Comparison of ENCODE assay signal across 8 cellular contexts in genomic region chr2:133886735-133887675, GRCh38.
DNase-seq lines count a peak whose midpoint lies in the region; ATAC-seq, FAIRE-seq and TF ChIP-seq lines count a peak whose summit lies in the region.

No MANE protein-coding gene starts in this region.

- ATAC-seq in K562 (peak; percentile 94), HG02870 (IDR thresholded peaks at IDR 0.05; ENCODE audit: unreplicated experiment) (no peak)

- no peak overlapping the region for H3K4me2 ChIP-seq in K562 (ENCODE audit: insufficient read depth, low read length)

- peak; percentile 60 to 69 for TF ChIP-seq RAD21 in K562 (CRISPR knock-in tag; conservative IDR thresholded peaks at IDR 0.05 in 1 of 2, IDR thresholded peaks at IDR 0.05 in 1 of 2)

- no peaks in the 10 kb centered on the region for H3K4me1 ChIP-seq in K562 (replicated peaks in 1 of 2; ENCODE audit: control insufficient read depth in 2 of 2, insufficient read depth in 2 of 2, low read length in 2 of 2)

- TF ChIP-seq POLR2A in K562 (conservative IDR thresholded peaks at IDR 0.05), result no peak

- intact Hi-C loops in K562 (cut with micrococcal nuclease), result loop anchor here (1.0 to 10.0 kb wide), 5 partner anchors 188 to 564 kb away; no protein-coding TSS in a partner anchor

- FAIRE-seq in K562 (lab: Jason Lieb, UNC), result peak; percentile 88

- no peaks in the 10 kb centered on the region for H3K9me3 ChIP-seq in K562 (replicated peaks; ENCODE audit: control insufficient read depth, insufficient read depth, low read depth, low read length)

- no peaks in the 10 kb centered on the region for H3K79me2 ChIP-seq in K562 (ENCODE audit: control insufficient read depth, insufficient read depth, low read length)

- no peak overlapping the region for H3K27ac ChIP-seq in K562 (ENCODE audit: extremely low read depth, low read depth, low read length)

- no peak overlapping the region for H2AFZ ChIP-seq in K562 (ENCODE audit: low read depth, low read length)

- POLR2A ChIA-PET in K562 (lab: Yijun Ruan, JAX), result no interaction called here

- CTCF ChIA-PET in K562 (lab: Yijun Ruan, JAX; ENCODE audit: low intra/inter-chr PET ratio), result interaction anchor here (1.3 to 1.8 kb wide), 5 partner anchors 321 to 1011 kb away, joined by 3 to 11 read pairs (median 5); no protein-coding TSS in a partner anchor

- peaks cover 3 to 6% of the 10 kb centered on the region in 2 experiments; a peak in 3 of 5 replicates for H3K27me3 ChIP-seq in K562 (ENCODE audit: control insufficient read depth in 2 of 2, insufficient read depth in 2 of 2, low read length in 2 of 2)

- TF ChIP-seq CTCF in K562 (IDR thresholded peaks at IDR 0.05 in 2 of 3, conservative IDR thresholded peaks at IDR 0.05 in 1 of 3; ENCODE audit: insufficient read depth in 2 of 3, low read depth in 1 of 3, low read length in 3 of 3), result peak; percentile 60 to 72 (median 69)

- no peaks in the 10 kb centered on the region for H3K36me3 ChIP-seq in K562 (ENCODE audit: control insufficient read depth, insufficient read depth, low read length)

- WGBS in K562 (ENCODE audit: insufficient coverage, low coverage, missing lambda C conversion rate), result 2% methylated on average over 19 of the region's 19 CpGs

- H4K20me1 ChIP-seq in K562 (replicated peaks; ENCODE audit: control insufficient read depth, insufficient read depth, low read length), result no peaks in the 10 kb centered on the region; the same call in 1 of the 2 replicates

- in situ Hi-C loops in K562 (cut with MboI), result loop anchor here (25.0 kb wide), 1 partner anchor 525 kb away; no protein-coding TSS in a partner anchor

- no peak overlapping the region for H3K4me3 ChIP-seq in K562

- DNase-seq in GDM1 (lab: John Stamatoyannopoulos, UW) (peak; percentile 40), HCEC 1CT (peak; percentile 49), NCI-H1105 treated with DMSO at 0.1 percent for 48 hours (lab: John Stamatoyannopoulos, UW) (peak; percentile 59), SW480 (ENCODE audit: low spot score) (peak; percentile 73), K562 (ENCODE audit: extremely low read depth in 1 of 4, low spot score in 3 of 4) (peak; percentile 57 to 70 (median 68)), iPS DF 19.7 (ENCODE audit: low read depth, low spot score) (peak; percentile 54), smooth muscle cell of the brain vasculature (ENCODE audit: low read depth, low spot score) (peak; percentile 15)

- no peak for TF ChIP-seq EP300 in K562 (IDR thresholded peaks at IDR 0.05; ENCODE audit: low read length)

- no peak overlapping the region for H3K9ac ChIP-seq in K562 (ENCODE audit: insufficient read depth in 1 of 2, low read depth in 2 of 2, low read length in 2 of 2)

- no TSS peak for BruUV-seq in K562 (replicated peaks; lab: Mats Ljungman, UMichigan)

- no peaks in the 10 kb centered on the region for H3K9me1 ChIP-seq in K562 (ENCODE audit: control insufficient read depth, insufficient read depth, low read length)

TF ChIP-seq in K562, 482 proteins besides CTCF, POLR2A, EP300 and RAD21:
- TF ChIP-seq SMC3 (conservative IDR thresholded peaks at IDR 0.05; ENCODE audit: insufficient read depth, low read depth, low read length), result peak; percentile 46; the same call in 1 of the 2 replicates
- TF ChIP-seq SREBF1 (IDR thresholded peaks at IDR 0.05; ENCODE audit: borderline replicate concordance, low read depth, low read length), result no peak

Comparison
In these comparisons a context has a peak if more than half of its experiments do, and no peak if none do; other contexts are left out.
1. DNase-seq: peak in every context shown above with its lines; median percentile 73 in SW480; 68 in K562; 59 in NCI-H1105 treated with DMSO at 0.1 percent for 48 hours; 54 in iPS DF 19.7; 49 in HCEC 1CT; 40 in GDM1; 15 in smooth muscle cell of the brain vasculature.